Comparison of ENCODE assay signal across 8 cellular contexts in the genomic region with DNA sequence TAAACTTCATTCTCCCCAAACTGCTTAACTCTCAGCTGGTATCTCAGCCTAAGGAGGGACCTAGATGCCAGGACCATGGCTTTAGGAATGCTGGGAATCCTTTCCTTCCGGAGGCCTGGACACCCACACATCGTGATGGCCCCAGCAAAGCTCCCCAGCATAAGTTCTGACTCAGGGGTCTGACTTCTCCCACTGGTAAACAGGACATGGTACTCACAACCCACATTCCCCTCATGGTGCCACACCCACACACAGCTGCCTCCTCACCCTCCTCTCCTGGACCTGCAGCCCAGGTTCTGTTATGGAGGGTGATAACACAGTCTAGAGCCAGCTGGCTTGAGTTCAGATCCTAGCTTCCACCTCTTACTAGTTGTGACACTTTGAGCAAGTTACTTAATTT. TPM values are rescaled to one million over a fixed set of nuclear protein-coding genes. Genes with fewer than 3 reads are reported as not detected.
DNase-seq lines count a peak whose midpoint lies in the region; ATAC-seq and TF ChIP-seq lines count a peak whose summit lies in the region.

No MANE protein-coding gene starts in this region.

- WGBS in transverse colon (ENCODE audit: low coverage in 1 of 2), 2 donors = 90 to 94% methylated on average over 2 of the region's 2 CpGs

- TF ChIP-seq POLR2A in transverse colon (IDR thresholded peaks at IDR 0.05) = no peak

- peaks cover 6% of the 10 kb centered on the region for H3K36me3 ChIP-seq in lower lobe of right lung
- H3K36me3 ChIP-seq in transverse colon = no peaks in the 10 kb centered on the region

- H3K9me3 Mint-ChIP-seq in activated naive CD4-positive, alpha-beta T cell treated with anti-CD3 and anti-CD28 coated beads, Interleukin-2, amount 10 ng/mL, durations not matched to agents 7 days and 5 days = no peaks in the 10 kb centered on the region

- H3K27me3 ChIP-seq in lower lobe of right lung (ENCODE audit: low read depth) (no peaks in the 10 kb centered on the region), transverse colon (no peaks in the 10 kb centered on the region)

- H3K4me1 ChIP-seq in lower lobe of right lung (peaks cover 33% of the 10 kb centered on the region), transverse colon (peaks cover 6 to 27% (median 20%) of the 10 kb centered on the region in 4 donors)

- TF ChIP-seq CTCF in lower lobe of right lung (IDR thresholded peaks at IDR 0.05) (no peak), transverse colon (IDR thresholded peaks at IDR 0.05) (no peak)

- peaks cover 4% of the 10 kb centered on the region for H3K27me3 Mint-ChIP-seq in activated naive CD4-positive, alpha-beta T cell treated with anti-CD3 and anti-CD28 coated beads, Interleukin-2, amount 10 ng/mL, durations not matched to agents 7 days and 5 days

- peak overlapping the region; percentile 48 for H3K27ac ChIP-seq in angular gyrus (ENCODE audit: low read depth, low read length)
- peak overlapping the region; percentile 97 for H3K27ac ChIP-seq in lower lobe of right lung
- peak overlapping the region; percentile 86 to 97 (median 92) for H3K27ac ChIP-seq in transverse colon

- no peak for DNase-seq in activated naive CD4-positive, alpha-beta T cell treated with anti-CD3 and anti-CD28 coated beads, Interleukin-2, amount 10 ng/mL, durations not matched to agents 7 days and 5 days
- DNase-seq in activated naive CD4-positive, alpha-beta T cell (lab: John Stamatoyannopoulos, UW) = no peak
- DNase-seq in lower lobe of right lung (no peak), transverse colon (no peak), SKM-1 (lab: John Stamatoyannopoulos, UW; ENCODE audit: unreplicated experiment) (no peak), NCI-H1105 (lab: John Stamatoyannopoulos, UW) (no peak)
- no peak for DNase-seq in activated effector memory CD4-positive, alpha-beta T cell treated with anti-CD3 and anti-CD28 coated beads, Interleukin-2, amount 50 U/mL, for 16 hours

- peaks cover 6% of the 10 kb centered on the region for H3K36me3 Mint-ChIP-seq in activated naive CD4-positive, alpha-beta T cell treated with anti-CD3 and anti-CD28 coated beads, Interleukin-2, amount 10 ng/mL, durations not matched to agents 7 days and 5 days

- H3K4me3 ChIP-seq in lower lobe of right lung (peak overlapping the region; percentile 73), transverse colon (peak overlapping the region in 1 of 4 donors; percentile 51)

- peak overlapping the region; percentile 87 for H3K4me3 Mint-ChIP-seq in activated naive CD4-positive, alpha-beta T cell treated with anti-CD3 and anti-CD28 coated beads, Interleukin-2, amount 10 ng/mL, durations not matched to agents 7 days and 5 days

- in situ Hi-C loops in transverse colon (cut with MboI; ENCODE audit: low pct_ligation_motif_present in 1 of 4, low pct_unique_long_range_greater_than_20kb in 1 of 4, low sequenced_read_pairs in 3 of 4) = no loop called here

- CTCF ChIA-PET in activated naive CD4-positive, alpha-beta T cell treated with anti-CD3 and anti-CD28 coated beads, Interleukin-2, amount 10 ng/mL, durations not matched to agents 7 days and 5 days (lab: Charles Lee) = interaction anchor here (0.9 to 5.0 kb wide), 5 partner anchors 15 to 140 kb away, joined by 4 to 49 read pairs (median 7); a partner anchor contains a TSS

- TF ChIP-seq EP300 in transverse colon (IDR thresholded peaks at IDR 0.05; ENCODE audit: low read depth) = no peak

- peaks cover 41% of the 10 kb centered on the region for H3K4me1 Mint-ChIP-seq in activated naive CD4-positive, alpha-beta T cell treated with anti-CD3 and anti-CD28 coated beads, Interleukin-2, amount 10 ng/mL, durations not matched to agents 7 days and 5 days

- intact Hi-C loops in lower lobe of right lung (cut with DNase I) (no loop called here), transverse colon (cut with DNase I; ENCODE audit: low total_unique reads) (no loop called here)

- H3K9me3 ChIP-seq in lower lobe of right lung = no peaks in the 10 kb centered on the region
- no peaks in the 10 kb centered on the region for H3K9me3 ChIP-seq in transverse colon

- peak overlapping the region; percentile 82 for H3K27ac Mint-ChIP-seq in activated naive CD4-positive, alpha-beta T cell treated with anti-CD3 and anti-CD28 coated beads, Interleukin-2, amount 10 ng/mL, durations not matched to agents 7 days and 5 days

- peak in 1 of 2 donors; percentile 20 for ATAC-seq in lower lobe of right lung

RNA-seq across cellular contexts. Expression of a gene that starts 0.7 kb away (rescaled TPM):
- total RNA-seq in lower lobe of right lung (7.5 TPM), transverse colon (1 to 10 TPM in 2 of 4 donors, under 1 TPM in 1, not detected in 1; 0.75 to 3.4 (median 2.7) TPM)

RNA-seq across cellular contexts. Expression of a gene that starts 12.9 kb away (rescaled TPM):
- total RNA-seq in lower lobe of right lung = 5.2 TPM
- total RNA-seq in transverse colon = 1 to 10 TPM in 1 of 4 donors, under 1 TPM in 2, not detected in 1; 0.40 to 1.6 (median 0.82) TPM

RNA-seq across cellular contexts. Expression of a gene that starts 14.9 kb away (rescaled TPM):
- total RNA-seq in lower lobe of right lung (110 TPM), transverse colon (10 to 100 TPM; 42.7 to 70.9 (median 68.8) TPM)

RNA-seq across cellular contexts. Expression of a gene that starts 15.2 kb away (rescaled TPM):
- total RNA-seq in lower lobe of right lung (56.2 TPM), transverse colon (10 to 100 TPM; 22.7 to 62.1 (median 31.6) TPM)

RNA-seq across cellular contexts. Expression of a gene that starts 28.2 kb away (rescaled TPM):
- total RNA-seq in lower lobe of right lung = 77.9 TPM
- 10 to 100 TPM; 53.0 to 71.6 (median 62.0) TPM for total RNA-seq in transverse colon
